19 cellular contexts compared by ENCODE assay signal in genomic region chr13:31944262-31945160, GRCh38.
DNase-seq lines count a peak whose midpoint lies in the region; ATAC-seq and TF ChIP-seq lines count a peak whose summit lies in the region.
"Had no signal": no experiment of that assay in that cellular context is flagged by ENCODE, and none has a peak within 500 bp of the region (broad histone marks: within the 10 kb centered on the region; RNA-seq: fewer than 3 reads in every experiment).

No MANE protein-coding gene starts in this region.

- H3K56ac ChIP-seq in IMR-90 (ENCODE audit: extremely low read depth, insufficient read depth, low read length), result no peak overlapping the region; the same call in 1 of the 2 replicates

- POLR2A ChIA-PET in IMR-90 (lab: Charles Lee; ENCODE audit: unreplicated experiment), result no interaction called here
- POLR2A ChIA-PET in Caco-2 (lab: Charles Lee), result no interaction called here

- H3K27ac ChIP-seq in BLaER1 treated with 17β-estradiol and CSF1 and Interleukin-3, amounts not matched to agents 10 nM and 100 nM, result peak overlapping the region in 3 of 11 experiments; percentile 29 to 60 (median 40); a peak in 4 of 22 replicates
- H3K27ac ChIP-seq in IMR-90 (ENCODE audit: insufficient read depth, low read length) (peak overlapping the region; percentile 75; the same call in 1 of the 2 replicates), mammary epithelial cell (ENCODE audit: insufficient read depth, low read depth, low read length) (peak overlapping the region; percentile 36), osteoblast (ENCODE audit: low read depth, low read length) (peak overlapping the region; percentile 84)
- H3K27ac ChIP-seq: cardiac muscle cell, ovary had no signal

- H2BK20ac ChIP-seq in IMR-90 (ENCODE audit: low read depth, low read length), result peak overlapping the region; percentile 29; the same call in 1 of the 2 replicates

- WGBS in IMR-90 (ENCODE audit: extremely low coverage in 2 of 2, insufficient read length in 1 of 2), 2 experiments, result no CpG with 5 or more reads among the region's 3 CpGs
- 64% methylated on average over 3 of the region's 3 CpGs for WGBS in mammary epithelial cell (ENCODE audit: low coverage, missing lambda C conversion rate)

- peak overlapping the region; percentile 56 for H2AK9ac ChIP-seq in IMR-90 (replicated peaks; ENCODE audit: low read depth, low read length, poor library complexity)

- H3K79me2 ChIP-seq in mammary epithelial cell (ENCODE audit: insufficient read depth, low read length), result no peaks in the 10 kb centered on the region
- H3K79me2 ChIP-seq in osteoblast (ENCODE audit: insufficient read depth, low read length), result no peaks in the 10 kb centered on the region

- TF ChIP-seq CTCF in IMR-90 (conservative IDR thresholded peaks at IDR 0.05; ENCODE audit: low read depth, low read length) (no peak), mammary epithelial cell (conservative IDR thresholded peaks at IDR 0.05 in 1 of 2, IDR thresholded peaks at IDR 0.05 in 1 of 2; ENCODE audit: extremely low read depth in 1 of 2, insufficient read depth in 1 of 2, low read depth in 1 of 2, low read length in 2 of 2) (no peak), osteoblast (IDR thresholded peaks at IDR 0.05; ENCODE audit: extremely low read depth, low read depth, low read length) (no peak), Caco-2 (IDR thresholded peaks at IDR 0.05; ENCODE audit: insufficient read depth in 1 of 2, low read depth in 1 of 2, low read length in 1 of 2, severe bottlenecking in 1 of 2, unreplicated experiment in 1 of 2) (no peak)

- no peaks in the 10 kb centered on the region for H3K27me3 ChIP-seq in BLaER1 treated with 17β-estradiol and CSF1 and Interleukin-3, amounts not matched to agents 10 nM and 100 nM
- H3K27me3 ChIP-seq in IMR-90 (ENCODE audit: control insufficient read depth, insufficient read depth, low read length) (no peaks in the 10 kb centered on the region), mammary epithelial cell (ENCODE audit: insufficient read depth, low read length) (no peaks in the 10 kb centered on the region), osteoblast (ENCODE audit: insufficient read depth, low read length) (no peaks in the 10 kb centered on the region), Caco-2 (replicated peaks; ENCODE audit: control insufficient read depth, insufficient read depth, low read length) (no peaks in the 10 kb centered on the region)
- H3K27me3 ChIP-seq: cardiac muscle cell, ovary, upper lobe of left lung had no signal

- H3K4me3 Mint-ChIP-seq in Caco-2 (ENCODE audit: unreplicated experiment), result no peak overlapping the region
- H3K4me3 Mint-ChIP-seq: activated CD8-positive, alpha-beta T cell treated with anti-CD3 and anti-CD28 coated beads for 36 hours; activated naive CD8-positive, alpha-beta T cell treated with anti-CD3 and anti-CD28 coated beads, Interleukin-2, amount 50 U/mL, for 24 hours; activated T-cell treated with anti-CD3 and anti-CD28 coated beads, Interleukin-2, amount 50 U/mL, for 72 hours; stimulated activated naive B cell treated with anti-CD40 and anti-IgM and Interleukin-4, amounts not matched to agents 10 μg/mL and 1 μg/mL and 100 μg/mL, for 72 hours had no signal

- H3K9ac ChIP-seq in BLaER1 treated with 17β-estradiol and CSF1 and Interleukin-3, amounts not matched to agents 10 nM and 100 nM, result peak overlapping the region in 1 of 11 experiments; percentile 23; a peak in 1 of 22 replicates
- no peak overlapping the region for H3K9ac ChIP-seq in IMR-90 (ENCODE audit: low read depth, low read length)
- H3K9ac ChIP-seq in mammary epithelial cell (ENCODE audit: insufficient read depth, low read length), result no peak overlapping the region

- in situ Hi-C loops in IMR-90 (cut with MboI; ENCODE audit: low sequenced_read_pairs) (no loop called here), mammary epithelial cell (cut with MboI; ENCODE audit: low sequenced_read_pairs in 2 of 2) (no loop called here)

- H2BK120ac ChIP-seq in IMR-90 (ENCODE audit: low read depth, low read length), result peak overlapping the region; percentile 56

- H3K9me3 Mint-ChIP-seq in Caco-2 (ENCODE audit: unreplicated experiment), result no peaks in the 10 kb centered on the region
- H3K9me3 Mint-ChIP-seq: activated CD8-positive, alpha-beta T cell treated with anti-CD3 and anti-CD28 coated beads for 36 hours; activated naive CD8-positive, alpha-beta T cell treated with anti-CD3 and anti-CD28 coated beads, Interleukin-2, amount 50 U/mL, for 24 hours; activated T-cell treated with anti-CD3 and anti-CD28 coated beads, Interleukin-2, amount 50 U/mL, for 72 hours; stimulated activated naive B cell treated with anti-CD40 and anti-IgM and Interleukin-4, amounts not matched to agents 10 μg/mL and 1 μg/mL and 100 μg/mL, for 72 hours had no signal

- no peaks in the 10 kb centered on the region for H3K9me3 ChIP-seq in BLaER1 treated with 17β-estradiol and CSF1 and Interleukin-3, amounts not matched to agents 10 nM and 100 nM (replicated peaks in 1 of 11)
- no peaks in the 10 kb centered on the region for H3K9me3 ChIP-seq in IMR-90 (ENCODE audit: control insufficient read depth, insufficient read depth, low read length)
- no peaks in the 10 kb centered on the region for H3K9me3 ChIP-seq in mammary epithelial cell (replicated peaks; ENCODE audit: insufficient read depth, low read length)
- no peaks in the 10 kb centered on the region for H3K9me3 ChIP-seq in osteoblast (ENCODE audit: low read depth, low read length)
- no peaks in the 10 kb centered on the region for H3K9me3 ChIP-seq in Caco-2
- H3K9me3 ChIP-seq: ovary, upper lobe of left lung had no signal

- H3K4me1 Mint-ChIP-seq in Caco-2 (ENCODE audit: low read depth, unreplicated experiment), result peaks cover 14% of the 10 kb centered on the region
- H3K4me1 Mint-ChIP-seq: activated naive CD8-positive, alpha-beta T cell treated with anti-CD3 and anti-CD28 coated beads, Interleukin-2, amount 50 U/mL, for 24 hours had no signal

- dilution Hi-C loops in IMR-90 (cut with HindIII; ENCODE audit: low sequenced_read_pairs, unreplicated experiment) (no loop called here), mammary epithelial cell (cut with HindIII; ENCODE audit: low sequenced_read_pairs) (no loop called here)

- H3K4me2 ChIP-seq in BLaER1 treated with 17β-estradiol and CSF1 and Interleukin-3, amounts not matched to agents 10 nM and 100 nM, result peak overlapping the region in 10 of 11 experiments; percentile 7 to 80 (median 38); a peak in 13 of 22 replicates
- H3K4me2 ChIP-seq in IMR-90 (ENCODE audit: low read depth, low read length), result peak overlapping the region; percentile 53; the same call in 1 of the 2 replicates
- peak overlapping the region; percentile 55 for H3K4me2 ChIP-seq in mammary epithelial cell (ENCODE audit: insufficient read depth, low read depth, low read length)
- peak overlapping the region; percentile 58 for H3K4me2 ChIP-seq in osteoblast (ENCODE audit: insufficient read depth, low read length)

- H3K9me1 ChIP-seq in IMR-90 (ENCODE audit: insufficient read depth, low read length), result peaks cover 12% of the 10 kb centered on the region

- CTCF ChIA-PET in IMR-90 (lab: Yijun Ruan, JAX) (interaction anchor here (0.8 to 1.4 kb wide), 2 partner anchors 35 to 636 kb away, joined by 3 read pairs; no protein-coding TSS in a partner anchor), mammary epithelial cell (lab: Charles Lee; ENCODE audit: low non-redundant PET) (no interaction called here), Caco-2 (lab: Charles Lee) (interaction anchor here (2.8 kb wide), 1 partner anchor 34 kb away, joined by 11 read pairs; no protein-coding TSS in a partner anchor)

- no peaks in the 10 kb centered on the region for H4K20me1 ChIP-seq in BLaER1 treated with 17β-estradiol and CSF1 and Interleukin-3, amounts not matched to agents 10 nM and 100 nM
- no peaks in the 10 kb centered on the region for H4K20me1 ChIP-seq in IMR-90 (ENCODE audit: insufficient read depth, low read length)
- no peaks in the 10 kb centered on the region for H4K20me1 ChIP-seq in mammary epithelial cell (ENCODE audit: insufficient read depth, low read length)
- no peaks in the 10 kb centered on the region for H4K20me1 ChIP-seq in osteoblast (ENCODE audit: insufficient read depth, low read length)

- peak overlapping the region; percentile 77 for H3K18ac ChIP-seq in IMR-90 (ENCODE audit: low read depth, low read length)

- H3K36me3 Mint-ChIP-seq in Caco-2 (ENCODE audit: insufficient read depth, unreplicated experiment), result no peaks in the 10 kb centered on the region

- peak overlapping the region; percentile 83 for H4K5ac ChIP-seq in IMR-90 (ENCODE audit: low read depth, low read length)

- no peak overlapping the region for H3K23ac ChIP-seq in IMR-90 (ENCODE audit: low read depth, low read length)

- H2AK5ac ChIP-seq in IMR-90 (ENCODE audit: low read depth, low read length), result peak overlapping the region; percentile 59

- no peaks in the 10 kb centered on the region for H3K27me3 Mint-ChIP-seq in Caco-2 (ENCODE audit: insufficient read depth, unreplicated experiment)
- H3K27me3 Mint-ChIP-seq: activated naive CD8-positive, alpha-beta T cell treated with anti-CD3 and anti-CD28 coated beads, Interleukin-2, amount 50 U/mL, for 24 hours; stimulated activated naive B cell treated with anti-CD40 and anti-IgM and Interleukin-4, amounts not matched to agents 10 μg/mL and 1 μg/mL and 100 μg/mL, for 72 hours had no signal

- no peak overlapping the region for H2AFZ ChIP-seq in IMR-90 (replicated peaks; ENCODE audit: low read length, poor library complexity)
- peak overlapping the region; percentile 23 for H2AFZ ChIP-seq in mammary epithelial cell (ENCODE audit: low read depth, low read length)
- H2AFZ ChIP-seq in osteoblast (ENCODE audit: low read length), result peak overlapping the region; percentile 69

- peak overlapping the region; percentile 55 for H3K4ac ChIP-seq in IMR-90 (ENCODE audit: low read depth, low read length)

- peaks cover 0 to 63% (median 8%) of the 10 kb centered on the region in 10 experiments; a peak in 16 of 20 replicates for H3K4me1 ChIP-seq in BLaER1 treated with 17β-estradiol and CSF1 and Interleukin-3, amounts not matched to agents 10 nM and 100 nM
- H3K4me1 ChIP-seq in IMR-90 (ENCODE audit: control insufficient read depth, insufficient read depth, low read length), result peaks cover 20% of the 10 kb centered on the region
- H3K4me1 ChIP-seq in mammary epithelial cell (ENCODE audit: insufficient read depth, low read length), result peaks cover 14% of the 10 kb centered on the region
- H3K4me1 ChIP-seq in osteoblast (ENCODE audit: insufficient read depth, low read length), result peaks cover 40% of the 10 kb centered on the region
- no peaks in the 10 kb centered on the region for H3K4me1 ChIP-seq in Caco-2

- intact Hi-C loops in IMR-90 (cut with micrococcal nuclease), result loop anchor here (5.0 kb wide), 1 partner anchor 283 kb away; no protein-coding TSS in a partner anchor
- intact Hi-C loops in mammary epithelial cell (cut with micrococcal nuclease), result loop anchor here (2.0 to 5.0 kb wide), 2 partner anchors 34 to 88 kb away; partner anchors contain the start of gene FRY
- intact Hi-C loops in Caco-2 (cut with micrococcal nuclease; ENCODE audit: unreplicated experiment), result no loop called here

- TF ChIP-seq POLR2A in IMR-90 (IDR thresholded peaks at IDR 0.05; ENCODE audit: low read depth, low read length), result no peak

- DNase-seq in IMR-90 (no peak), mammary epithelial cell (no peak), osteoblast (ENCODE audit: insufficient read length, low spot score, missing footprints) (no peak), NCI-H524 treated with DMSO at 0.1 percent for 48 hours (lab: John Stamatoyannopoulos, UW) (no peak), NOMO-1 treated with DMSO at 0.1 percent for 48 hours (lab: John Stamatoyannopoulos, UW; ENCODE audit: unreplicated experiment) (no peak), NCI-H2196 (lab: John Stamatoyannopoulos, UW; ENCODE audit: unreplicated experiment) (no peak), Caco-2 (no peak)
- DNase-seq: activated CD8-positive, alpha-beta T cell treated with anti-CD3 and anti-CD28 coated beads for 36 hours; activated naive CD8-positive, alpha-beta T cell treated with anti-CD3 and anti-CD28 coated beads, Interleukin-2, amount 50 U/mL, for 24 hours; activated T-cell treated with anti-CD3 and anti-CD28 coated beads, Interleukin-2, amount 50 U/mL, for 72 hours; effector CD8-positive, alpha-beta T cell; H7; NCI-H1048; stimulated activated CD4-positive, alpha-beta T cell treated with anti-CD3 and anti-CD28 coated beads, Interleukin-12 subunit alpha, Interleukin-12 subunit beta, amount 100 ng/mL, for 4 hours; stimulated activated naive B cell treated with anti-CD40 and anti-IgM and Interleukin-4, amounts not matched to agents 10 μg/mL and 1 μg/mL and 100 μg/mL, for 72 hours had no signal

- H3K4me3 ChIP-seq in BLaER1 treated with 17β-estradiol and CSF1 and Interleukin-3, amounts not matched to agents 10 nM and 100 nM, result no peak overlapping the region
- H3K4me3 ChIP-seq in IMR-90 (ENCODE audit: insufficient read depth, low read depth, low read length) (no peak overlapping the region), mammary epithelial cell (replicated peaks in 1 of 3; ENCODE audit: insufficient read depth in 1 of 3, low read depth in 2 of 3, low read length in 3 of 3) (no peak overlapping the region), osteoblast (ENCODE audit: insufficient read depth, low read length) (peak overlapping the region; percentile 23), Caco-2 (ENCODE audit: low read depth, low read length) (no peak overlapping the region)
- H3K4me3 ChIP-seq: cardiac muscle cell, ovary, upper lobe of left lung had no signal

- H3K14ac ChIP-seq in IMR-90 (replicated peaks; ENCODE audit: low read depth, low read length), result 0 out of 2 replicates have a peak overlapping the region, but pooled peaks have one; percentile 4

- no peaks in the 10 kb centered on the region for H3K79me1 ChIP-seq in IMR-90 (ENCODE audit: low read depth in 1 of 2, low read length in 2 of 2)

- TF ChIP-seq RAD21 in IMR-90 (IDR thresholded peaks at IDR 0.05; ENCODE audit: low read length), result no peak

- H4K91ac ChIP-seq in IMR-90 (ENCODE audit: insufficient read depth, low read depth, low read length), result peak overlapping the region; percentile 43; the same call in 1 of the 2 replicates

- no TSS peak for BruUV-seq in IMR-90 (replicated peaks; lab: Mats Ljungman, UMichigan)
- BruUV-seq in mammary epithelial cell (replicated peaks; lab: Mats Ljungman, UMichigan), result no TSS peak
- BruUV-seq in Caco-2 (replicated peaks; lab: Mats Ljungman, UMichigan), result no TSS peak

- ATAC-seq in IMR-90 (ENCODE audit: low read depth), result no peak
- ATAC-seq: activated CD8-positive, alpha-beta T cell treated with anti-CD3 and anti-CD28 coated beads for 36 hours; activated naive CD8-positive, alpha-beta T cell treated with anti-CD3 and anti-CD28 coated beads, Interleukin-2, amount 50 U/mL, for 24 hours; stimulated activated naive B cell treated with anti-CD40 and anti-IgM and Interleukin-4, amounts not matched to agents 10 μg/mL and 1 μg/mL and 100 μg/mL, for 72 hours had no signal

- H3K36me3 ChIP-seq in BLaER1 treated with 17β-estradiol and CSF1 and Interleukin-3, amounts not matched to agents 10 nM and 100 nM, result no peaks in the 10 kb centered on the region
- H3K36me3 ChIP-seq in IMR-90 (ENCODE audit: control insufficient read depth, insufficient read depth, low read length) (no peaks in the 10 kb centered on the region), mammary epithelial cell (ENCODE audit: insufficient read depth, low read length) (no peaks in the 10 kb centered on the region), osteoblast (ENCODE audit: insufficient read depth, low read length) (no peaks in the 10 kb centered on the region), Caco-2 (ENCODE audit: control insufficient read depth, insufficient read depth, low read length) (no peaks in the 10 kb centered on the region)
- H3K36me3 ChIP-seq: cardiac muscle cell, ovary, upper lobe of left lung had no signal

- peak overlapping the region; percentile 7 to 53; a peak in 3 of 4 replicates for H4K8ac ChIP-seq in IMR-90 (ENCODE audit: low read depth in 2 of 2, low read length in 2 of 2)

- peak overlapping the region; percentile 36 for H2BK5ac ChIP-seq in IMR-90 (ENCODE audit: low read depth, low read length, poor library complexity, severe bottlenecking)

- H3K27ac Mint-ChIP-seq in Caco-2 (ENCODE audit: unreplicated experiment), result no peak overlapping the region
- H3K27ac Mint-ChIP-seq: activated CD8-positive, alpha-beta T cell treated with anti-CD3 and anti-CD28 coated beads for 36 hours; activated naive CD8-positive, alpha-beta T cell treated with anti-CD3 and anti-CD28 coated beads, Interleukin-2, amount 50 U/mL, for 24 hours; activated T-cell treated with anti-CD3 and anti-CD28 coated beads, Interleukin-2, amount 50 U/mL, for 72 hours; stimulated activated naive B cell treated with anti-CD40 and anti-IgM and Interleukin-4, amounts not matched to agents 10 μg/mL and 1 μg/mL and 100 μg/mL, for 72 hours had no signal

- peak overlapping the region; percentile 32; the same call in 2 of the 3 replicates for H2BK15ac ChIP-seq in IMR-90 (ENCODE audit: low read depth, low read length)
